ENCODE assay signal across 1 cellular context in genomic region chr7:142153400-142153799, GRCh38.
TF ChIP-seq lines count a peak whose summit lies in the region.

No MANE protein-coding gene starts in this region.

TF ChIP-seq in WTC11, 78 proteins besides CTCF, POLR2A, EP300 and RAD21 (continued from another document):
- TF ChIP-seq MLX (CRISPR knock-in tag; IDR thresholded peaks at IDR 0.05) (no peak), KAT7 (CRISPR knock-in tag; IDR thresholded peaks at IDR 0.05; ENCODE audit: borderline replicate concordance) (no peak), ZNF121 (CRISPR knock-in tag; IDR thresholded peaks at IDR 0.05) (no peak), SOX15 (CRISPR knock-in tag; IDR thresholded peaks at IDR 0.05) (no peak)
- TF ChIP-seq, protein P1, sequence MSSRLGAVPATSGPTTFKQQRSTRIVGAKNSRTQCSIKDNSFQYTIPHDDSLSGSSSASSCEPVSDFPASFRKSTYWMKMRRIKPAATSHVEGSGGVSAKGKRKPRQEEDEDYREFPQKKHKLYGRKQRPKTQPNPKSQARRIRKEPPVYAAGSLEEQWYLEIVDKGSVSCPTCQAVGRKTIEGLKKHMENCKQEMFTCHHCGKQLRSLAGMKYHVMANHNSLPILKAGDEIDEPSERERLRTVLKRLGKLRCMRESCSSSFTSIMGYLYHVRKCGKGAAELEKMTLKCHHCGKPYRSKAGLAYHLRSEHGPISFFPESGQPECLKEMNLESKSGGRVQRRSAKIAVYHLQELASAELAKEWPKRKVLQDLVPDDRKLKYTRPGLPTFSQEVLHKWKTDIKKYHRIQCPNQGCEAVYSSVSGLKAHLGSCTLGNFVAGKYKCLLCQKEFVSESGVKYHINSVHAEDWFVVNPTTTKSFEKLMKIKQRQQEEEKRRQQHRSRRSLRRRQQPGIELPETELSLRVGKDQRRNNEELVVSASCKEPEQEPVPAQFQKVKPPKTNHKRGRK (CRISPR knock-in tag; IDR thresholded peaks at IDR 0.05; ENCODE audit: borderline replicate concordance): no peak
